Comparison of ENCODE assay signal across 22 cellular contexts in genomic region chr9:73573235-73573634, GRCh38.
"Had no signal": no experiment of that assay in that cellular context is flagged by ENCODE, and none has a peak within 500 bp of the region (broad histone marks: within the 10 kb centered on the region; RNA-seq: fewer than 3 reads in every experiment).

No MANE protein-coding gene starts in this region.

- H3K9me3 ChIP-seq: adrenal gland, ascending aorta, colonic mucosa, esophagus squamous epithelium, gastrocnemius medialis, testis had no signal

- H3K36me3 ChIP-seq: adrenal gland, ascending aorta, brain microvascular endothelial cell, colonic mucosa, esophagus squamous epithelium, gastrocnemius medialis had no signal

- ATAC-seq: activated CD4-positive, alpha-beta T cell treated with anti-CD3 and anti-CD28 coated beads for 36 hours; activated T-helper 17 cell treated with anti-CD3 and anti-CD28 coated beads, Interleukin-2, amount 50 U/mL, for 72 hours; gastrocnemius medialis; left ventricle myocardium superior; naive thymus-derived CD8-positive, alpha-beta T cell had no signal

- H3K27me3 ChIP-seq: adrenal gland, ascending aorta, brain microvascular endothelial cell, colonic mucosa, esophagus squamous epithelium, gastrocnemius medialis, testis had no signal

- H3K4me1 ChIP-seq: adrenal gland, ascending aorta, colonic mucosa, esophagus squamous epithelium, gastrocnemius medialis, testis had no signal

- H3K4me3 ChIP-seq: adrenal gland, ascending aorta, colonic mucosa, dorsolateral prefrontal cortex, esophagus squamous epithelium, gastrocnemius medialis, testis had no signal

- DNase-seq: activated B cell treated with CpG ODN at 0.5 μM for 24 hours; activated CD4-positive, alpha-beta T cell treated with anti-CD3 and anti-CD28 coated beads for 36 hours; activated CD4-positive, alpha-beta T cell treated with anti-CD3 and anti-CD28 coated beads, Interleukin-2, amount 50 U/mL, for 4 hours; activated CD8-positive, alpha-beta memory T cell treated with anti-CD3 and anti-CD28 coated beads for 24 hours; activated CD8-positive, alpha-beta memory T cell treated with anti-CD3 and anti-CD28 coated beads, Interleukin-2, amount 50 U/mL, for 4 hours; activated T-cell treated with anti-CD3 and anti-CD28 coated beads, Interleukin-2, amount 50 U/mL, for 24 hours; adrenal gland; brain microvascular endothelial cell; colonic mucosa; esophagus squamous epithelium; gastrocnemius medialis; hippocampal formation; left ventricle myocardium superior; mammary epithelial cell; naive thymus-derived CD8-positive, alpha-beta T cell; stimulated activated CD4-positive, alpha-beta T cell treated with anti-CD3 and anti-CD28 coated beads, Interleukin-2, amount 100 ng/mL, for 48 hours; stimulated activated naive CD4-positive, alpha-beta T cell; testis; trophoblast cell had no signal

- H3K27ac ChIP-seq: adrenal gland, ascending aorta, brain microvascular endothelial cell, colonic mucosa, dorsolateral prefrontal cortex, esophagus squamous epithelium, gastrocnemius medialis, testis had no signal
